In genomic region chr6:151240036-151240685, GRCh38 we compare ENCODE assay signal across 9 cellular contexts. TPM values are rescaled to one million over a fixed set of nuclear protein-coding genes. Genes with fewer than 3 reads are reported as not detected.
A peak's percentile ranks its signal among the peaks of the same experiment; 100 is the strongest.
DNase-seq lines count a peak whose midpoint lies in the region; ATAC-seq, FAIRE-seq and TF ChIP-seq lines count a peak whose summit lies in the region.
"Had no signal": no experiment of that assay in that cellular context is flagged by ENCODE, and none has a peak within 500 bp of the region (broad histone marks: within the 10 kb centered on the region; RNA-seq: fewer than 3 reads in every experiment).

No MANE protein-coding gene starts in this region.

- no peaks in the 10 kb centered on the region for H3K9me3 ChIP-seq in adrenal gland (replicated peaks in 1 of 3)
- no peaks in the 10 kb centered on the region for H3K9me3 ChIP-seq in heart left ventricle
- H3K9me3 ChIP-seq in pancreas = no peaks in the 10 kb centered on the region
- no peaks in the 10 kb centered on the region for H3K9me3 ChIP-seq in Karpas-422 (ENCODE audit: low read length)

- ATAC-seq in heart left ventricle = peak; percentile 81 to 91 (median 90)
- peak; percentile 49 to 80 (median 76) for ATAC-seq in pancreas
- no peak for ATAC-seq in GM21786 (IDR thresholded peaks at IDR 0.05; ENCODE audit: unreplicated experiment)

- intact Hi-C loops in adrenal gland (cut with DNase I) = no loop called here
- intact Hi-C loops in heart left ventricle (cut with DNase I) = loop anchor here in 8 of 10 donors (2.0 to 10.0 kb wide), 6 partner anchors 82 to 348 kb away; no protein-coding TSS in a partner anchor
- intact Hi-C loops in pancreas (cut with DNase I) = no loop called here

- TF ChIP-seq CTCF in adrenal gland (IDR thresholded peaks at IDR 0.05) = no peak
- TF ChIP-seq CTCF in heart left ventricle (IDR thresholded peaks at IDR 0.05) = peak in 3 of 12 donors; percentile 8 to 35 (median 24)
- TF ChIP-seq CTCF in pancreas (IDR thresholded peaks at IDR 0.05) = no peak

- TF ChIP-seq POLR2A in adrenal gland (IDR thresholded peaks at IDR 0.05) (peak in 1 of 2 donors; percentile 26), heart left ventricle (IDR thresholded peaks at IDR 0.05) (peak in 1 of 2 donors; percentile 41)

- peak overlapping the region in 4 of 5 donors; percentile 60 to 81 (median 76) for H3K27ac ChIP-seq in adrenal gland
- H3K27ac ChIP-seq in heart left ventricle = peak overlapping the region; percentile 52 to 97 (median 78)
- H3K27ac ChIP-seq in pancreas = peak overlapping the region in 2 of 4 donors; percentile 30 to 33
- no peak overlapping the region for H3K27ac ChIP-seq in Karpas-422 (ENCODE audit: low read length)

- 0 to 3% (median 1%) methylated on average over 19 to 60 of the region's 60 CpGs for WGBS in adrenal gland, 4 donors
- 1% methylated on average over 18 to 60 of the region's 60 CpGs for WGBS in heart left ventricle, 4 donors
- WGBS in pancreas, 2 donors = 1% methylated on average over 54 to 60 of the region's 60 CpGs

- H3K9ac ChIP-seq in Karpas-422 (ENCODE audit: low read length) = no peak overlapping the region

- no peaks in the 10 kb centered on the region for H4K20me1 ChIP-seq in Karpas-422 (ENCODE audit: insufficient read depth, low read depth, low read length)

- no peaks in the 10 kb centered on the region for H3K79me2 ChIP-seq in Karpas-422 (ENCODE audit: low read length)

- H3K4me3 ChIP-seq in adrenal gland (peak overlapping the region in 2 of 4 donors; percentile 41 to 49), heart left ventricle (peak overlapping the region; percentile 62 to 90 (median 72)), pancreas (peak overlapping the region; percentile 34 to 61 (median 37)), Karpas-422 (ENCODE audit: low read length) (no peak overlapping the region)

- H3K27me3 ChIP-seq in adrenal gland (peaks cover 16% of the 10 kb centered on the region), heart left ventricle (peaks cover 0 to 45% (median 0%) of the 10 kb centered on the region in 9 donors), pancreas (peaks cover 0 to 4% (median 1%) of the 10 kb centered on the region in 4 donors), Karpas-422 (ENCODE audit: low read length) (no peaks in the 10 kb centered on the region)

- peak; percentile 32 to 58 for DNase-seq in NCI-H2081 (lab: John Stamatoyannopoulos, UW)
- DNase-seq in NCI-H2081 treated with DMSO at 0.1 percent for 48 hours (lab: John Stamatoyannopoulos, UW) = no peak
- peak; percentile 50 for DNase-seq in NCI-H345 treated with DMSO at 0.1 percent for 48 hours (lab: John Stamatoyannopoulos, UW; ENCODE audit: unreplicated experiment)
- DNase-seq in adrenal gland = peak; percentile 40 to 81 (median 59)
- peak; percentile 80 to 90 (median 83) for DNase-seq in heart left ventricle
- peak; percentile 11 to 68 (median 30) for DNase-seq in pancreas
- no peak for DNase-seq in Karpas-422

- H2AFZ ChIP-seq in Karpas-422 (ENCODE audit: low read length) = no peak overlapping the region

- H3K4me2 ChIP-seq in Karpas-422 (ENCODE audit: low read depth, low read length, poor library complexity, severe bottlenecking) = no peak overlapping the region

- H3K9me2 ChIP-seq in Karpas-422 (replicated peaks; ENCODE audit: insufficient read depth, low read length) = no peaks in the 10 kb centered on the region

- H3K4me1 ChIP-seq in adrenal gland (replicated peaks in 1 of 2) = no peaks in the 10 kb centered on the region
- peaks cover 0 to 19% (median 5%) of the 10 kb centered on the region in 12 donors for H3K4me1 ChIP-seq in heart left ventricle
- H3K4me1 ChIP-seq in pancreas = peaks cover 0 to 6% (median 0%) of the 10 kb centered on the region in 3 donors
- H3K4me1 ChIP-seq in Karpas-422 (ENCODE audit: low read length) = no peaks in the 10 kb centered on the region

- H3K36me3 ChIP-seq in adrenal gland (replicated peaks in 1 of 2) (no peaks in the 10 kb centered on the region), heart left ventricle (no peaks in the 10 kb centered on the region), pancreas (no peaks in the 10 kb centered on the region), Karpas-422 (ENCODE audit: insufficient read depth, low read length) (no peaks in the 10 kb centered on the region)

- FAIRE-seq in pancreas (lab: Jason Lieb, UNC) = no peak

RNA-seq across cellular contexts. Expression of gene AKAP12, which starts 0.4 kb away (rescaled TPM):
- total RNA-seq in adrenal gland (10 to 100 TPM; 19.4 to 46.1 (median 27.2) TPM), heart left ventricle (10 to 100 TPM in 7 of 9 donors, 1 to 10 TPM in 2; 7.6 to 33.5 (median 13.8) TPM), pancreas (10 to 100 TPM in 2 of 6 donors, 1 to 10 TPM in 4; 2.4 to 13.2 (median 5.4) TPM)
- polyA plus RNA-seq in adrenal gland (10 to 100 TPM; 10.8 to 16.7 (median 15.2) TPM), heart left ventricle (10 to 100 TPM in 1 of 2 donors, 1 to 10 TPM in 1; 3.7 to 17.6 TPM), pancreas (1 to 10 TPM; 2.7 to 4.7 TPM)
- total RNA-seq in Karpas-422 (2014; rRNA removed; shearing (Covaris generic); ENCODE audit: low replicate concordance) = 0.04 TPM in 1 of 2 replicates, not detected in the other
- polyA plus RNA-seq: CD4-positive, CD25-positive, alpha-beta regulatory T cell had no signal

Comparison
In these comparisons a context has a peak if more than half of its experiments do, and no peak if none do; other contexts are left out.
1. DNase-seq: peak in NCI-H2081 (2 of 2), NCI-H345 treated with DMSO at 0.1 percent for 48 hours (single experiment), adrenal gland (7 of 7), heart left ventricle (5 of 5) and pancreas (6 of 6); none in NCI-H2081 treated with DMSO at 0.1 percent for 48 hours (single experiment) and Karpas-422 (single experiment).
2. intact Hi-C loops: an anchor here in heart left ventricle (2.0 to 10.0 kb wide); none called in adrenal gland and pancreas.